In genomic region chr11:120334894-120335462, GRCh38 we compare ENCODE assay signal across 1 cellular context.
TF ChIP-seq lines count a peak whose summit lies in the region.

No MANE protein-coding gene starts in this region.

TF ChIP-seq in HEK293, 187 proteins besides CTCF, POLR2A, EP300 and RAD21 (continued from another document and continues in another):
- TF ChIP-seq ZNF391 (tag by site-specific recombination; IDR thresholded peaks at IDR 0.05; ENCODE audit: borderline replicate concordance, low read depth): peak; percentile 53; the same call in 1 of the 2 replicates
- TF ChIP-seq ZBTB20 (tag by site-specific recombination; IDR thresholded peaks at IDR 0.05): no peak
- TF ChIP-seq ZSCAN30 (tag by site-specific recombination; IDR thresholded peaks at IDR 0.05): no peak; the same call in 1 of the 2 replicates
- TF ChIP-seq, protein P1, sequence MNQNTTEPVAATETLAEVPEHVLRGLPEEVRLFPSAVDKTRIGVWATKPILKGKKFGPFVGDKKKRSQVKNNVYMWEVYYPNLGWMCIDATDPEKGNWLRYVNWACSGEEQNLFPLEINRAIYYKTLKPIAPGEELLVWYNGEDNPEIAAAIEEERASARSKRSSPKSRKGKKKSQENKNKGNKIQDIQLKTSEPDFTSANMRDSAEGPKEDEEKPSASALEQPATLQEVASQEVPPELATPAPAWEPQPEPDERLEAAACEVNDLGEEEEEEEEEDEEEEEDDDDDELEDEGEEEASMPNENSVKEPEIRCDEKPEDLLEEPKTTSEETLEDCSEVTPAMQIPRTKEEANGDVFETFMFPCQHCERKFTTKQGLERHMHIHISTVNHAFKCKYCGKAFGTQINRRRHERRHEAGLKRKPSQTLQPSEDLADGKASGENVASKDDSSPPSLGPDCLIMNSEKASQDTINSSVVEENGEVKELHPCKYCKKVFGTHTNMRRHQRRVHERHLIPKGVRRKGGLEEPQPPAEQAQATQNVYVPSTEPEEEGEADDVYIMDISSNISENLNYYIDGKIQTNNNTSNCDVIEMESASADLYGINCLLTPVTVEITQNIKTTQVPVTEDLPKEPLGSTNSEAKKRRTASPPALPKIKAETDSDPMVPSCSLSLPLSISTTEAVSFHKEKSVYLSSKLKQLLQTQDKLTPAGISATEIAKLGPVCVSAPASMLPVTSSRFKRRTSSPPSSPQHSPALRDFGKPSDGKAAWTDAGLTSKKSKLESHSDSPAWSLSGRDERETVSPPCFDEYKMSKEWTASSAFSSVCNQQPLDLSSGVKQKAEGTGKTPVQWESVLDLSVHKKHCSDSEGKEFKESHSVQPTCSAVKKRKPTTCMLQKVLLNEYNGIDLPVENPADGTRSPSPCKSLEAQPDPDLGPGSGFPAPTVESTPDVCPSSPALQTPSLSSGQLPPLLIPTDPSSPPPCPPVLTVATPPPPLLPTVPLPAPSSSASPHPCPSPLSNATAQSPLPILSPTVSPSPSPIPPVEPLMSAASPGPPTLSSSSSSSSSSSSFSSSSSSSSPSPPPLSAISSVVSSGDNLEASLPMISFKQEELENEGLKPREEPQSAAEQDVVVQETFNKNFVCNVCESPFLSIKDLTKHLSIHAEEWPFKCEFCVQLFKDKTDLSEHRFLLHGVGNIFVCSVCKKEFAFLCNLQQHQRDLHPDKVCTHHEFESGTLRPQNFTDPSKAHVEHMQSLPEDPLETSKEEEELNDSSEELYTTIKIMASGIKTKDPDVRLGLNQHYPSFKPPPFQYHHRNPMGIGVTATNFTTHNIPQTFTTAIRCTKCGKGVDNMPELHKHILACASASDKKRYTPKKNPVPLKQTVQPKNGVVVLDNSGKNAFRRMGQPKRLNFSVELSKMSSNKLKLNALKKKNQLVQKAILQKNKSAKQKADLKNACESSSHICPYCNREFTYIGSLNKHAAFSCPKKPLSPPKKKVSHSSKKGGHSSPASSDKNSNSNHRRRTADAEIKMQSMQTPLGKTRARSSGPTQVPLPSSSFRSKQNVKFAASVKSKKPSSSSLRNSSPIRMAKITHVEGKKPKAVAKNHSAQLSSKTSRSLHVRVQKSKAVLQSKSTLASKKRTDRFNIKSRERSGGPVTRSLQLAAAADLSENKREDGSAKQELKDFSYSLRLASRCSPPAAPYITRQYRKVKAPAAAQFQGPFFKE (tag by site-specific recombination; IDR thresholded peaks at IDR 0.05; ENCODE audit: borderline replicate concordance): no peak
- TF ChIP-seq ZNF488 (tag by site-specific recombination; IDR thresholded peaks at IDR 0.05): no peak
- peak; percentile 47; the same call in 1 of the 2 replicates for TF ChIP-seq ZNF394 (tag by site-specific recombination; IDR thresholded peaks at IDR 0.05; ENCODE audit: borderline replicate concordance)
- TF ChIP-seq, protein P2, sequence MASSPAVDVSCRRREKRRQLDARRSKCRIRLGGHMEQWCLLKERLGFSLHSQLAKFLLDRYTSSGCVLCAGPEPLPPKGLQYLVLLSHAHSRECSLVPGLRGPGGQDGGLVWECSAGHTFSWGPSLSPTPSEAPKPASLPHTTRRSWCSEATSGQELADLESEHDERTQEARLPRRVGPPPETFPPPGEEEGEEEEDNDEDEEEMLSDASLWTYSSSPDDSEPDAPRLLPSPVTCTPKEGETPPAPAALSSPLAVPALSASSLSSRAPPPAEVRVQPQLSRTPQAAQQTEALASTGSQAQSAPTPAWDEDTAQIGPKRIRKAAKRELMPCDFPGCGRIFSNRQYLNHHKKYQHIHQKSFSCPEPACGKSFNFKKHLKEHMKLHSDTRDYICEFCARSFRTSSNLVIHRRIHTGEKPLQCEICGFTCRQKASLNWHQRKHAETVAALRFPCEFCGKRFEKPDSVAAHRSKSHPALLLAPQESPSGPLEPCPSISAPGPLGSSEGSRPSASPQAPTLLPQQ (tag by site-specific recombination; IDR thresholded peaks at IDR 0.05): peak; percentile 74; the same call in 1 of the 2 replicates
- TF ChIP-seq, protein P3, sequence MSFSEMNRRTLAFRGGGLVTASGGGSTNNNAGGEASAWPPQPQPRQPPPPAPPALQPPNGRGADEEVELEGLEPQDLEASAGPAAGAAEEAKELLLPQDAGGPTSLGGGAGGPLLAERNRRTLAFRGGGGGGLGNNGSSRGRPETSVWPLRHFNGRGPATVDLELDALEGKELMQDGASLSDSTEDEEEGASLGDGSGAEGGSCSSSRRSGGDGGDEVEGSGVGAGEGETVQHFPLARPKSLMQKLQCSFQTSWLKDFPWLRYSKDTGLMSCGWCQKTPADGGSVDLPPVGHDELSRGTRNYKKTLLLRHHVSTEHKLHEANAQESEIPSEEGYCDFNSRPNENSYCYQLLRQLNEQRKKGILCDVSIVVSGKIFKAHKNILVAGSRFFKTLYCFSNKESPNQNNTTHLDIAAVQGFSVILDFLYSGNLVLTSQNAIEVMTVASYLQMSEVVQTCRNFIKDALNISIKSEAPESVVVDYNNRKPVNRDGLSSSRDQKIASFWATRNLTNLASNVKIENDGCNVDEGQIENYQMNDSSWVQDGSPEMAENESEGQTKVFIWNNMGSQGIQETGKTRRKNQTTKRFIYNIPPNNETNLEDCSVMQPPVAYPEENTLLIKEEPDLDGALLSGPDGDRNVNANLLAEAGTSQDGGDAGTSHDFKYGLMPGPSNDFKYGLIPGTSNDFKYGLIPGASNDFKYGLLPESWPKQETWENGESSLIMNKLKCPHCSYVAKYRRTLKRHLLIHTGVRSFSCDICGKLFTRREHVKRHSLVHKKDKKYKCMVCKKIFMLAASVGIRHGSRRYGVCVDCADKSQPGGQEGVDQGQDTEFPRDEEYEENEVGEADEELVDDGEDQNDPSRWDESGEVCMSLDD (tag by site-specific recombination; IDR thresholded peaks at IDR 0.05): no peak
- TF ChIP-seq ZBTB8A (tag by site-specific recombination; IDR thresholded peaks at IDR 0.05): 0 out of 2 replicates have a peak, but pooled peaks have one; percentile 12
- TF ChIP-seq SETDB1 (IDR thresholded peaks at IDR 0.05; ENCODE audit: insufficient read length, low read length): no peak
- TF ChIP-seq, protein P4, sequence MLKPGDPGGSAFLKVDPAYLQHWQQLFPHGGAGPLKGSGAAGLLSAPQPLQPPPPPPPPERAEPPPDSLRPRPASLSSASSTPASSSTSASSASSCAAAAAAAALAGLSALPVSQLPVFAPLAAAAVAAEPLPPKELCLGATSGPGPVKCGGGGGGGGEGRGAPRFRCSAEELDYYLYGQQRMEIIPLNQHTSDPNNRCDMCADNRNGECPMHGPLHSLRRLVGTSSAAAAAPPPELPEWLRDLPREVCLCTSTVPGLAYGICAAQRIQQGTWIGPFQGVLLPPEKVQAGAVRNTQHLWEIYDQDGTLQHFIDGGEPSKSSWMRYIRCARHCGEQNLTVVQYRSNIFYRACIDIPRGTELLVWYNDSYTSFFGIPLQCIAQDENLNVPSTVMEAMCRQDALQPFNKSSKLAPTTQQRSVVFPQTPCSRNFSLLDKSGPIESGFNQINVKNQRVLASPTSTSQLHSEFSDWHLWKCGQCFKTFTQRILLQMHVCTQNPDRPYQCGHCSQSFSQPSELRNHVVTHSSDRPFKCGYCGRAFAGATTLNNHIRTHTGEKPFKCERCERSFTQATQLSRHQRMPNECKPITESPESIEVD (tag by site-specific recombination; IDR thresholded peaks at IDR 0.05): peak; percentile 96
- no peak for TF ChIP-seq ZNF544 (tag by site-specific recombination; IDR thresholded peaks at IDR 0.05)
- TF ChIP-seq ZNF501 (tag by site-specific recombination; IDR thresholded peaks at IDR 0.05): no peak
- TF ChIP-seq ZFP69B (tag by site-specific recombination; IDR thresholded peaks at IDR 0.05): peak; percentile 61; the same call in 1 of the 2 replicates
- peak; percentile 63 for TF ChIP-seq ZNF341 (tag by site-specific recombination; IDR thresholded peaks at IDR 0.05; ENCODE audit: low read depth)
- TF ChIP-seq KLF10 (tag by site-specific recombination; IDR thresholded peaks at IDR 0.05): peak; percentile 66; the same call in 1 of the 2 replicates
- no peak for TF ChIP-seq ZNF830 (tag by site-specific recombination; IDR thresholded peaks at IDR 0.05; ENCODE audit: low read depth)
- TF ChIP-seq, protein P5, sequence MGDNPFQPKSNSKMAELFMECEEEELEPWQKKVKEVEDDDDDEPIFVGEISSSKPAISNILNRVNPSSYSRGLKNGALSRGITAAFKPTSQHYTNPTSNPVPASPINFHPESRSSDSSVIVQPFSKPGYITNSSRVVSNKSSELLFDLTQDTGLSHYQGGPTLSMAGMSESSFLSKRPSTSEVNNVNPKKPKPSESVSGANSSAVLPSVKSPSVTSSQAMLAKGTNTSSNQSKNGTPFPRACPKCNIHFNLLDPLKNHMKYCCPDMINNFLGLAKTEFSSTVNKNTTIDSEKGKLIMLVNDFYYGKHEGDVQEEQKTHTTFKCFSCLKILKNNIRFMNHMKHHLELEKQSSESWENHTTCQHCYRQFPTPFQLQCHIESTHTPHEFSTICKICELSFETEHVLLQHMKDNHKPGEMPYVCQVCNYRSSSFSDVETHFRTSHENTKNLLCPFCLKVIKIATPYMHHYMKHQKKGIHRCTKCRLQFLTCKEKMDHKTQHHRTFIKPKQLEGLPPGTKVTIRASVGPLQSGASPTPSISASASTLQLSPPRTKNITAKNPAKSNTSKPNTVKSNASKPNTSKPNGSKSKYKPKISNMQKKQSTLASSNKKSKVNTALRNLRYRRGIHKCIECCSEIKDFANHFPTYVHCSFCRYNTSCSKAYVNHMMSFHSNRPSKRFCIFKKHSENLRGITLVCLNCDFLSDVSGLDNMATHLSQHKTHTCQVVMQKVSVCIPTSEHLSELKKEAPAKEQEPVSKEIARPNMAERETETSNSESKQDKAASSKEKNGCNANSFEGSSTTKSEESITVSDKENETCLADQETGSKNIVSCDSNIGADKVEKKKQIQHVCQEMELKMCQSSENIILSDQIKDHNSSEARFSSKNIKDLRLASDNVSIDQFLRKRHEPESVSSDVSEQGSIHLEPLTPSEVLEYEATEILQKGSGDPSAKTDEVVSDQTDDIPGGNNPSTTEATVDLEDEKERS (tag by site-specific recombination; IDR thresholded peaks at IDR 0.05): no peak
- no peak for TF ChIP-seq ZNF157 (tag by site-specific recombination; IDR thresholded peaks at IDR 0.05)
- no peak for TF ChIP-seq PBX3 (CRISPR knock-in tag; IDR thresholded peaks at IDR 0.05)
- TF ChIP-seq ZNF513 (tag by site-specific recombination; IDR thresholded peaks at IDR 0.05): no peak
- no peak for TF ChIP-seq ZBTB11 (tag by site-specific recombination; conservative IDR thresholded peaks at IDR 0.05; ENCODE audit: low read depth)
